In genomic region chr16:85570735-85571562, GRCh38 we compare ENCODE assay signal across 8 cellular contexts. TPM values are rescaled to one million over a fixed set of nuclear protein-coding genes. Genes with fewer than 3 reads are reported as not detected.
DNase-seq lines count a peak whose midpoint lies in the region; ATAC-seq lines count a peak whose summit lies in the region.

No MANE protein-coding gene starts in this region.

- H3K36me3 Mint-ChIP-seq in activated CD8-positive, alpha-beta memory T cell treated with anti-CD3 and anti-CD28 coated beads, Interleukin-2, amount 10 ng/mL, durations not matched to agents 7 days and 5 days, result no peaks in the 10 kb centered on the region
- H3K36me3 Mint-ChIP-seq in activated CD4-positive, alpha-beta memory T cell treated with anti-CD3 and anti-CD28 coated beads for 36 hours, result peaks cover 5% of the 10 kb centered on the region
- H3K36me3 Mint-ChIP-seq in naive thymus-derived CD8-positive, alpha-beta T cell, result peaks cover 0 to 7% (median 0%) of the 10 kb centered on the region in 3 donors

- H3K27ac Mint-ChIP-seq in activated CD8-positive, alpha-beta memory T cell treated with anti-CD3 and anti-CD28 coated beads, Interleukin-2, amount 10 ng/mL, durations not matched to agents 7 days and 5 days, result peak overlapping the region; percentile 91
- peak overlapping the region; percentile 79 for H3K27ac Mint-ChIP-seq in activated CD4-positive, alpha-beta memory T cell treated with anti-CD3 and anti-CD28 coated beads for 36 hours
- peak overlapping the region; percentile 11 to 95 (median 91) for H3K27ac Mint-ChIP-seq in naive thymus-derived CD8-positive, alpha-beta T cell

- H3K4me1 Mint-ChIP-seq in activated CD8-positive, alpha-beta memory T cell treated with anti-CD3 and anti-CD28 coated beads, Interleukin-2, amount 10 ng/mL, durations not matched to agents 7 days and 5 days, result peaks cover 55% of the 10 kb centered on the region
- H3K4me1 Mint-ChIP-seq in activated CD4-positive, alpha-beta memory T cell treated with anti-CD3 and anti-CD28 coated beads for 36 hours (ENCODE audit: low read depth), result peaks cover 58% of the 10 kb centered on the region
- H3K4me1 Mint-ChIP-seq in naive thymus-derived CD8-positive, alpha-beta T cell, result peaks cover 45 to 84% (median 77%) of the 10 kb centered on the region in 4 donors

- intact Hi-C loops in activated CD4-positive, alpha-beta memory T cell treated with anti-CD3 and anti-CD28 coated beads for 36 hours (cut with micrococcal nuclease), result loop anchor here (1.0 to 5.0 kb wide), 2 partner anchors 16 to 41 kb away; partner anchors contain the start of gene GSE1

- no peaks in the 10 kb centered on the region for H3K27me3 Mint-ChIP-seq in activated CD8-positive, alpha-beta memory T cell treated with anti-CD3 and anti-CD28 coated beads, Interleukin-2, amount 10 ng/mL, durations not matched to agents 7 days and 5 days
- H3K27me3 Mint-ChIP-seq in activated CD4-positive, alpha-beta memory T cell treated with anti-CD3 and anti-CD28 coated beads for 36 hours, result no peaks in the 10 kb centered on the region
- H3K27me3 Mint-ChIP-seq in naive thymus-derived CD8-positive, alpha-beta T cell, result no peaks in the 10 kb centered on the region

- peak; percentile 83 for DNase-seq in activated CD8-positive, alpha-beta memory T cell treated with anti-CD3 and anti-CD28 coated beads, Interleukin-2, amount 10 ng/mL, durations not matched to agents 7 days and 5 days
- DNase-seq in activated CD8-positive, alpha-beta memory T cell treated with anti-CD3 and anti-CD28 coated beads for 24 hours, result no peak
- peak; percentile 53 for DNase-seq in activated CD4-positive, alpha-beta memory T cell treated with anti-CD3 and anti-CD28 coated beads for 36 hours
- DNase-seq in naive thymus-derived CD8-positive, alpha-beta T cell, result peak in 8 of 10 donors; percentile 30 to 69 (median 52)
- no peak for DNase-seq in NCI-H2171 treated with DMSO at 0.1 percent for 48 hours (lab: John Stamatoyannopoulos, UW)
- no peak for DNase-seq in activated CD8-positive, alpha-beta memory T cell treated with anti-CD3 and anti-CD28 coated beads, Interleukin-2, amount 50 U/mL, for 4 hours

- CTCF ChIA-PET in activated CD8-positive, alpha-beta memory T cell treated with anti-CD3 and anti-CD28 coated beads, Interleukin-2, amount 10 ng/mL, durations not matched to agents 7 days and 5 days (lab: Charles Lee), result interaction anchor here (1.0 to 2.9 kb wide), 3 partner anchors 17 to 45 kb away, joined by 4 to 16 read pairs (median 7); no protein-coding TSS in a partner anchor
- CTCF ChIA-PET in activated CD4-positive, alpha-beta memory T cell treated with anti-CD3 and anti-CD28 coated beads for 36 hours (lab: Charles Lee), result interaction anchor here (1.2 kb wide), 1 partner anchor 39 kb away, joined by 3 read pairs; no protein-coding TSS in a partner anchor

- H3K9me3 Mint-ChIP-seq in activated CD8-positive, alpha-beta memory T cell treated with anti-CD3 and anti-CD28 coated beads, Interleukin-2, amount 10 ng/mL, durations not matched to agents 7 days and 5 days (ENCODE audit: low read depth), result no peaks in the 10 kb centered on the region
- peaks cover 9% of the 10 kb centered on the region for H3K9me3 Mint-ChIP-seq in activated CD4-positive, alpha-beta memory T cell treated with anti-CD3 and anti-CD28 coated beads for 36 hours
- peaks cover 0 to 9% (median 0%) of the 10 kb centered on the region in 9 donors for H3K9me3 Mint-ChIP-seq in naive thymus-derived CD8-positive, alpha-beta T cell

- peak overlapping the region; percentile 68 for H3K4me3 Mint-ChIP-seq in activated CD8-positive, alpha-beta memory T cell treated with anti-CD3 and anti-CD28 coated beads, Interleukin-2, amount 10 ng/mL, durations not matched to agents 7 days and 5 days
- H3K4me3 Mint-ChIP-seq in activated CD4-positive, alpha-beta memory T cell treated with anti-CD3 and anti-CD28 coated beads for 36 hours, result no peak overlapping the region
- H3K4me3 Mint-ChIP-seq in naive thymus-derived CD8-positive, alpha-beta T cell, result peak overlapping the region; percentile 61 to 88 (median 81)

- peak; percentile 70 for ATAC-seq in activated CD8-positive, alpha-beta memory T cell treated with anti-CD3 and anti-CD28 coated beads, Interleukin-2, amount 10 ng/mL, durations not matched to agents 7 days and 5 days
- ATAC-seq in HG03342 (IDR thresholded peaks at IDR 0.05; ENCODE audit: unreplicated experiment), result peak; percentile 50
- ATAC-seq in naive thymus-derived CD8-positive, alpha-beta T cell, result peak; percentile 67 to 89
- no peak for ATAC-seq in HG02973 (IDR thresholded peaks at IDR 0.05; ENCODE audit: unreplicated experiment)

- POLR2A ChIA-PET in activated CD4-positive, alpha-beta memory T cell treated with anti-CD3 and anti-CD28 coated beads for 36 hours (lab: Charles Lee), result no interaction called here
- POLR2A ChIA-PET in naive thymus-derived CD8-positive, alpha-beta T cell (lab: Charles Lee), result interaction anchor here (1.4 to 6.1 kb wide), 3 partner anchors 11 to 17 kb away, joined by 4 to 39 read pairs (median 8); no protein-coding TSS in a partner anchor

RNA-seq across cellular contexts. Expression of gene GSE1, which starts 42.2 kb away (rescaled TPM):
- total RNA-seq in activated CD8-positive, alpha-beta memory T cell treated with anti-CD3 and anti-CD28 coated beads, Interleukin-2, amount 10 ng/mL, durations not matched to agents 7 days and 5 days, result 10 to 100 TPM; 43.1 to 55.1 TPM
- total RNA-seq in activated CD4-positive, alpha-beta memory T cell treated with anti-CD3 and anti-CD28 coated beads for 36 hours, result 10 to 100 TPM; 15.3 to 16.0 TPM
- 10 to 100 TPM; 53.8 to 56.2 TPM for total RNA-seq in naive thymus-derived CD8-positive, alpha-beta T cell
- 1 to 10 TPM; 1.5 to 2.9 (median 2.0) TPM for polyA plus RNA-seq in naive thymus-derived CD8-positive, alpha-beta T cell

Comparison
In these comparisons a context has a peak if more than half of its experiments do, and no peak if none do; other contexts are left out.
1. DNase-seq: peak in activated CD8-positive, alpha-beta memory T cell treated with anti-CD3 and anti-CD28 coated beads, Interleukin-2, amount 10 ng/mL, durations not matched to agents 7 days and 5 days (single experiment), activated CD4-positive, alpha-beta memory T cell treated with anti-CD3 and anti-CD28 coated beads for 36 hours (single experiment) and naive thymus-derived CD8-positive, alpha-beta T cell (8 of 10); none in activated CD8-positive, alpha-beta memory T cell treated with anti-CD3 and anti-CD28 coated beads for 24 hours (single experiment), NCI-H2171 treated with DMSO at 0.1 percent for 48 hours (single experiment) and activated CD8-positive, alpha-beta memory T cell treated with anti-CD3 and anti-CD28 coated beads, Interleukin-2, amount 50 U/mL, for 4 hours (single experiment).
2. Peak in every context shown above with its lines, with median percentiles within 50 percentile points of each other: H3K27ac Mint-ChIP-seq.